Comparison of ENCODE assay signal across 1 cellular context in genomic region chr12:69317233-69317632, GRCh38. TPM values are rescaled to one million over a fixed set of nuclear protein-coding genes. Genes with fewer than 3 reads are reported as not detected.
"Had no signal": no experiment of that assay in that cellular context is flagged by ENCODE, and none has a peak within 500 bp of the region (broad histone marks: within the 10 kb centered on the region; RNA-seq: fewer than 3 reads in every experiment).

No MANE protein-coding gene starts in this region.

RNA-seq across cellular contexts. Expression of gene LYZ, which starts 30.9 kb away (rescaled TPM):
- total RNA-seq: IMR-90 had no signal
- polyA plus RNA-seq: IMR-90 had no signal
